17 cellular contexts compared by ENCODE assay signal in the genomic region with DNA sequence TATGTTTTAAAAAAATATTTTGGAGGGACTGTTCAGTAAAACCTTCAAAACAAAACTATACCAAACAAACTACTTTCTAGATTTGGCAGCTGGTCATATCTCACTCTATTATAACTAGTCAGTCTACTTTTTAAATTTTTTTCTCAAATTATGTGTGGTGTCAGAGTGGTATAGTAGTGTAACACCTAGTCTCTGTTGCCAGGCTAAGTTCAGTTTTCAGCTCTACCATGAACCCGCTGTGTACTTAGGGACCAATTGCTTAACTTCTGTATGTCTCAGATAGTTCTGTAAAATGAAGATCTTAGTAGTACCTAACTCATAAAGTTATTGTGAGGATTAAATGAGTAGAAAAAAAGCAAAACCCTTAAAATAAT.
"Had no signal": no experiment of that assay in that cellular context is flagged by ENCODE, and none has a peak within 500 bp of the region (broad histone marks: within the 10 kb centered on the region; RNA-seq: fewer than 3 reads in every experiment).

No MANE protein-coding gene starts in this region.

- H3K4me1 ChIP-seq: adrenal gland, heart right ventricle, SJSA1, uterus had no signal

- H3K36me3 ChIP-seq: adrenal gland, esophagus muscularis mucosa, heart right ventricle, SJSA1, spleen, tibial nerve, uterus, WERI-Rb-1 had no signal

- H3K4me3 ChIP-seq: adrenal gland, esophagus muscularis mucosa, heart right ventricle, lung, SJSA1, spleen, tibial nerve, uterus had no signal

- H3K27me3 ChIP-seq: adrenal gland, esophagus muscularis mucosa, heart right ventricle, SJSA1, spleen, tibial nerve, uterus had no signal

- H3K9me3 Mint-ChIP-seq: activated CD4-positive, alpha-beta memory T cell treated with anti-CD3 and anti-CD28 coated beads, Interleukin-2, amount 10 ng/mL, durations not matched to agents 7 days and 5 days had no signal

- H3K27me3 Mint-ChIP-seq: activated CD4-positive, alpha-beta memory T cell treated with anti-CD3 and anti-CD28 coated beads, Interleukin-2, amount 10 ng/mL, durations not matched to agents 7 days and 5 days had no signal

- H3K4me3 Mint-ChIP-seq: activated CD4-positive, alpha-beta memory T cell treated with anti-CD3 and anti-CD28 coated beads, Interleukin-2, amount 10 ng/mL, durations not matched to agents 7 days and 5 days had no signal

- H3K9me3 ChIP-seq: adrenal gland, esophagus muscularis mucosa, heart right ventricle, SJSA1, spleen, tibial nerve, uterus had no signal

- H3K27ac ChIP-seq: adrenal gland, esophagus muscularis mucosa, heart right ventricle, SJSA1, tibial nerve, uterus, WERI-Rb-1 had no signal

- DNase-seq: activated CD4-positive, alpha-beta memory T cell treated with anti-CD3 and anti-CD28 coated beads, Interleukin-2, amount 10 ng/mL, durations not matched to agents 7 days and 5 days; activated CD4-positive, alpha-beta T cell treated with anti-CD3 and anti-CD28 coated beads for 4 hours; activated CD8-positive, alpha-beta memory T cell treated with anti-CD3 and anti-CD28 coated beads, Interleukin-2, amount 50 U/mL, for 48 hours; activated naive CD4-positive, alpha-beta T cell treated with Interleukin-2 at 50 U/mL for 16 hours; adrenal gland; effector CD4-positive, alpha-beta T cell; heart right ventricle; left cardiac atrium; retina; spleen; stimulated activated naive CD4-positive, alpha-beta T cell; uterus; WERI-Rb-1 had no signal
